ENCODE assay signal across 8 cellular contexts in the genomic region with DNA sequence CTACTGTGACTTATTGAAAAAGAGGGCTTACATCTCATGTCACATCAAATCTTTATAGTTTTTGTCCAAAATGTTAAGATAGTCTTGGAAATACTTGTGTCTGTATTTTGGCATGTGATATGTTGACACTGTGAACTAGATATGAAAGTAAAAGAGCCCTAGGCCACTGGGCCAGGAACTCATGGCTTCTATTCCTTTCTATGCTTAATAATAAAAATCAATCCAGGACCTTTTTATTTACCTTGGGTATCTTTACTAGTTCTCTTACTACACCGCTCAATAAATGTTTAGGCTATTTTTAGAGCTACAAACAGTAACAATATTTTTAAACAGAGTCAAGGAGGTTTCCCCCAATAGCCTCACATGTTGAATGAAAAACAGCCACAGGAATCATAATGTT.
"Had no signal": no experiment of that assay in that cellular context is flagged by ENCODE, and none has a peak within 500 bp of the region (broad histone marks: within the 10 kb centered on the region; RNA-seq: fewer than 3 reads in every experiment).

No MANE protein-coding gene starts in this region.

- ATAC-seq: GM12878 had no signal

- DNase-seq: GDM1, GF-D8 had no signal

- FAIRE-seq: G401.6, GM12878, GM12891, GM12892, GM18507, GM19239 had no signal

- H3K4me3 ChIP-seq: GM12878 had no signal
